ENCODE assay signal across 17 cellular contexts in genomic region chr13:62092949-62093348, GRCh38.
DNase-seq lines count a peak whose midpoint lies in the region; TF ChIP-seq lines count a peak whose summit lies in the region.
"Had no signal": no experiment of that assay in that cellular context is flagged by ENCODE, and none has a peak within 500 bp of the region (broad histone marks: within the 10 kb centered on the region; RNA-seq: fewer than 3 reads in every experiment).

No MANE protein-coding gene starts in this region.

- CTCF ChIA-PET in HEK293 (lab: Yijun Ruan, JAX) = no interaction called here

- no peaks in the 10 kb centered on the region for H3K79me2 ChIP-seq in Karpas-422 (ENCODE audit: low read length)
- no peaks in the 10 kb centered on the region for H3K79me2 ChIP-seq in neural cell (replicated peaks; ENCODE audit: insufficient read depth, low read length)

- no peaks in the 10 kb centered on the region for H3K27me3 ChIP-seq in Karpas-422 (ENCODE audit: low read length)
- no peaks in the 10 kb centered on the region for H3K27me3 ChIP-seq in neural cell (ENCODE audit: insufficient read depth, low read depth, low read length)
- no peaks in the 10 kb centered on the region for H3K27me3 ChIP-seq in mesenchymal stem cell (ENCODE audit: control insufficient read depth in 1 of 2, insufficient read depth in 1 of 2, low read length in 2 of 2)
- H3K27me3 ChIP-seq: BE2C; BLaER1 treated with 17β-estradiol and CSF1 and Interleukin-3, amounts not matched to agents 10 nM and 100 nM had no signal

- H3K9me2 ChIP-seq in Karpas-422 (replicated peaks; ENCODE audit: insufficient read depth, low read length) (no peaks in the 10 kb centered on the region), neural cell (ENCODE audit: insufficient read depth, low read length) (no peaks in the 10 kb centered on the region)

- no peak overlapping the region for H3K4ac ChIP-seq in mesenchymal stem cell (ENCODE audit: low read depth in 1 of 2, low read length in 2 of 2)

- no peak for TF ChIP-seq RAD21 in neural cell (conservative IDR thresholded peaks at IDR 0.05)

- no peak overlapping the region for H2AK5ac ChIP-seq in mesenchymal stem cell (ENCODE audit: low read length, severe bottlenecking)

- no peak overlapping the region for H3K18ac ChIP-seq in mesenchymal stem cell (ENCODE audit: low read depth in 1 of 2, low read length in 2 of 2)

- H3K4me1 Mint-ChIP-seq in immature natural killer cell = no peaks in the 10 kb centered on the region

- H3K23ac ChIP-seq in mesenchymal stem cell (ENCODE audit: low read length in 2 of 2) = no peak overlapping the region

- no peak overlapping the region for H2BK12ac ChIP-seq in mesenchymal stem cell (ENCODE audit: low read length in 2 of 2)

- H3K4me1 ChIP-seq in HEK293 (ENCODE audit: control insufficient read depth, insufficient read depth, low read length) (no peaks in the 10 kb centered on the region), Karpas-422 (ENCODE audit: low read length) (peaks cover 4% of the 10 kb centered on the region; the same call in 1 of the 2 replicates), mesenchymal stem cell (ENCODE audit: control insufficient read depth, insufficient read depth, low read depth, low read length) (no peaks in the 10 kb centered on the region)
- H3K4me1 ChIP-seq: BE2C, Caco-2 had no signal

- no peak overlapping the region for H4K8ac ChIP-seq in mesenchymal stem cell (ENCODE audit: low read length)

- DNase-seq in Karpas-422 = no peak
- no peak for DNase-seq in immature natural killer cell
- DNase-seq in stimulated activated CD4-positive, alpha-beta T cell treated with anti-CD3 and anti-CD28 coated beads, Interleukin-15, amount 100 ng/mL, for 24 hours = no peak
- DNase-seq in mesenchymal stem cell = no peak
- DNase-seq: 8988T; ACHN; BE2C; Caco-2; Calu3; CD4-positive, alpha-beta T cell; CD8-positive, alpha-beta T cell; DMS79 treated with DMSO at 0.1 percent for 48 hours; GF-D8 had no signal

- H3K27me3 Mint-ChIP-seq in immature natural killer cell (ENCODE audit: low read depth in 3 of 3) = no peaks in the 10 kb centered on the region
- H3K27me3 Mint-ChIP-seq: CD4-positive, alpha-beta T cell had no signal

- no peaks in the 10 kb centered on the region for H4K20me1 ChIP-seq in Karpas-422 (ENCODE audit: insufficient read depth, low read depth, low read length)
- H4K20me1 ChIP-seq in neural cell (ENCODE audit: insufficient read depth) = no peaks in the 10 kb centered on the region
- H4K20me1 ChIP-seq: BLaER1 treated with 17β-estradiol and CSF1 and Interleukin-3, amounts not matched to agents 10 nM and 100 nM had no signal

- peaks cover 1 to 40% (median 21%) of the 10 kb centered on the region in 6 donors for H3K9me3 Mint-ChIP-seq in immature natural killer cell

- TF ChIP-seq CTCF in HEK293 (tag by site-specific recombination; IDR thresholded peaks at IDR 0.05) (no peak), neural cell (IDR thresholded peaks at IDR 0.05; ENCODE audit: poor library complexity, severe bottlenecking) (no peak)

- H4K91ac ChIP-seq in mesenchymal stem cell (ENCODE audit: low read length) = no peak overlapping the region

- no peaks in the 10 kb centered on the region for H3K9me3 ChIP-seq in HEK293 (ENCODE audit: control insufficient read depth, insufficient read depth, low read depth, low read length)
- H3K9me3 ChIP-seq in Karpas-422 (ENCODE audit: low read length) = no peaks in the 10 kb centered on the region; the same call in 1 of the 2 replicates
- H3K9me3 ChIP-seq in neural cell (ENCODE audit: low read length) = no peaks in the 10 kb centered on the region
- no peaks in the 10 kb centered on the region for H3K9me3 ChIP-seq in mesenchymal stem cell (ENCODE audit: control insufficient read depth, low read length)
- H3K9me3 ChIP-seq: BE2C, Caco-2 had no signal

- no peak overlapping the region for H3K4me3 Mint-ChIP-seq in immature natural killer cell
- H3K4me3 Mint-ChIP-seq: CD4-positive, alpha-beta T cell; CD8-positive, alpha-beta T cell had no signal

- TF ChIP-seq EP300 in neural cell (conservative IDR thresholded peaks at IDR 0.05; ENCODE audit: poor library complexity, severe bottlenecking) = no peak

- no peak overlapping the region for H2BK120ac ChIP-seq in mesenchymal stem cell (ENCODE audit: low read depth, low read length)

- H3K9ac ChIP-seq in Karpas-422 (ENCODE audit: low read length) = no peak overlapping the region
- H3K9ac ChIP-seq in neural cell (ENCODE audit: low read length) = no peak overlapping the region
- no peak overlapping the region for H3K9ac ChIP-seq in mesenchymal stem cell (ENCODE audit: low read length)
- H3K9ac ChIP-seq: BLaER1 treated with 17β-estradiol and CSF1 and Interleukin-3, amounts not matched to agents 10 nM and 100 nM had no signal

- no peak overlapping the region for H3K4me3 ChIP-seq in HEK293 (ENCODE audit: low read depth, low read length)
- no peak overlapping the region for H3K4me3 ChIP-seq in Karpas-422 (ENCODE audit: low read length)
- no peak overlapping the region for H3K4me3 ChIP-seq in neural cell (ENCODE audit: low read length)
- H3K4me3 ChIP-seq in mesenchymal stem cell (ENCODE audit: insufficient read depth in 1 of 2, low read depth in 1 of 2, low read length in 2 of 2) = no peak overlapping the region
- H3K4me3 ChIP-seq: BLaER1 treated with 17β-estradiol and CSF1 and Interleukin-3, amounts not matched to agents 10 nM and 100 nM had no signal

- H3K27ac ChIP-seq in HEK293 (ENCODE audit: extremely low read depth, low read depth, low read length) = no peak overlapping the region
- no peak overlapping the region for H3K27ac ChIP-seq in Karpas-422 (ENCODE audit: low read length)
- peak overlapping the region; percentile 68 for H3K27ac ChIP-seq in neural cell (ENCODE audit: low read length)
- no peak overlapping the region for H3K27ac ChIP-seq in mesenchymal stem cell (ENCODE audit: low read length, poor library complexity, severe bottlenecking)
- H3K27ac ChIP-seq: BLaER1 treated with 17β-estradiol and CSF1 and Interleukin-3, amounts not matched to agents 10 nM and 100 nM; C4-2B had no signal

- no peak overlapping the region for H3K14ac ChIP-seq in mesenchymal stem cell (ENCODE audit: low read length in 2 of 2)

- H3K27ac Mint-ChIP-seq in immature natural killer cell = no peak overlapping the region
- H3K27ac Mint-ChIP-seq: CD4-positive, alpha-beta T cell; CD8-positive, alpha-beta T cell had no signal

- H3K79me1 ChIP-seq in mesenchymal stem cell (replicated peaks; ENCODE audit: low read length, poor library complexity, severe bottlenecking) = no peaks in the 10 kb centered on the region

- H2AFZ ChIP-seq in Karpas-422 (ENCODE audit: low read length) (0 out of 2 replicates have a peak overlapping the region, but pooled peaks have one; percentile 50), neural cell (ENCODE audit: low read depth, low read length) (no peak overlapping the region), mesenchymal stem cell (ENCODE audit: low read depth, low read length) (no peak overlapping the region)

- H3K36me3 ChIP-seq in HEK293 (ENCODE audit: control insufficient read depth in 2 of 2, insufficient read depth in 1 of 2, low read length in 2 of 2) = no peaks in the 10 kb centered on the region
- no peaks in the 10 kb centered on the region for H3K36me3 ChIP-seq in Karpas-422 (ENCODE audit: insufficient read depth, low read length)
- no peaks in the 10 kb centered on the region for H3K36me3 ChIP-seq in neural cell (ENCODE audit: insufficient read depth, low read length)
- H3K36me3 ChIP-seq in mesenchymal stem cell (ENCODE audit: control insufficient read depth in 1 of 2, insufficient read depth in 2 of 2, low read depth in 1 of 2, low read length in 2 of 2) = no peaks in the 10 kb centered on the region
- H3K36me3 ChIP-seq: BE2C; BLaER1 treated with 17β-estradiol and CSF1 and Interleukin-3, amounts not matched to agents 10 nM and 100 nM had no signal

- H3K4me2 ChIP-seq in Karpas-422 (ENCODE audit: low read depth, low read length, poor library complexity, severe bottlenecking) = no peak overlapping the region
- H3K4me2 ChIP-seq in neural cell (ENCODE audit: low read length) = no peak overlapping the region
- H3K4me2 ChIP-seq in mesenchymal stem cell (ENCODE audit: low read length, poor library complexity, severe bottlenecking) = no peak overlapping the region

- H3F3A ChIP-seq in neural cell (ENCODE audit: insufficient read depth, low read length, poor library complexity, severe bottlenecking) = no peaks in the 10 kb centered on the region

- H2BK15ac ChIP-seq in mesenchymal stem cell (ENCODE audit: low read depth, poor library complexity, severe bottlenecking) = no peak overlapping the region

- no peaks in the 10 kb centered on the region for H3K36me3 Mint-ChIP-seq in immature natural killer cell
- H3K36me3 Mint-ChIP-seq: CD8-positive, alpha-beta T cell had no signal

- POLR2A ChIA-PET in HEK293 (lab: Yijun Ruan, JAX) = no interaction called here

- 20% methylated on average over 1 of the region's 2 CpGs for WGBS in mesenchymal stem cell

- no peak overlapping the region for H2BK5ac ChIP-seq in mesenchymal stem cell (ENCODE audit: low read depth, low read length, poor library complexity, severe bottlenecking)

TF ChIP-seq in neural cell, 6 proteins besides CTCF, POLR2A, EP300 and RAD21 (continues in another document):
- TF ChIP-seq REST (IDR thresholded peaks at IDR 0.05; ENCODE audit: borderline replicate concordance) (no peak), EZH2 (IDR thresholded peaks at IDR 0.05; ENCODE audit: borderline replicate concordance, insufficient read depth, low read length, poor library complexity, severe bottlenecking) (no peak), POLR2AphosphoS5 (IDR thresholded peaks at IDR 0.05) (no peak)
